16 cellular contexts compared by ENCODE assay signal in the genomic region with DNA sequence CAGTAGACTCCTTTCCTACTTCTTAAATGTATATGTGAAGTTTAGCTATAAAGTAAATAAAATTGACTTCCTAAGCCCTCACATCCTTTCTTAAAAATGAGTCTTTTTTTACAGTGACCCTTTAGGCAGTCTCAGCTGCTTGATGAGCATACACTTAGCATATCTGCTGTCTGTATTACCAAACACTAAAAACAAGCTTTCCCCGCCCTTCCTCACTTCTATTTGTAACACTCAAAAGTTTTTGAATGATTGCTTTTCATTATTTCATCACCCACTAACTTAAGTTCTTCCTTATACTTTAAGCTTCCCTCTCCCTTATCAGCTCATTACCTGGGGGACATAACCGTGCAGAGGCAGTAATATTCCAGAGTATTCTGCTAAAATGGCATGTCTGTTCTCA.
A peak's percentile ranks its signal among the peaks of the same experiment; 100 is the strongest.
DNase-seq lines count a peak whose midpoint lies in the region; ATAC-seq, FAIRE-seq and TF ChIP-seq lines count a peak whose summit lies in the region.
"Had no signal": no experiment of that assay in that cellular context is flagged by ENCODE, and none has a peak within 500 bp of the region (broad histone marks: within the 10 kb centered on the region; RNA-seq: fewer than 3 reads in every experiment).

No MANE protein-coding gene starts in this region.

- TF ChIP-seq EP300 in K562 (IDR thresholded peaks at IDR 0.05; ENCODE audit: low read length), result no peak

- H3K4me3 ChIP-seq in breast epithelium (no peak overlapping the region), K562 (no peak overlapping the region), smooth muscle cell (no peak overlapping the region)
- H3K4me3 ChIP-seq: Peyer's patch had no signal

- CTCF ChIA-PET in MCF 10A (lab: Yijun Ruan, JAX) (interaction anchor here (0.7 to 2.0 kb wide), 6 partner anchors 10 to 289 kb away, joined by 3 to 15 read pairs (median 4); no protein-coding TSS in a partner anchor), K562 (lab: Yijun Ruan, JAX; ENCODE audit: low intra/inter-chr PET ratio) (no interaction called here)

- no TSS peak for BruUV-seq in MCF 10A (replicated peaks; lab: Mats Ljungman, UMichigan)
- BruUV-seq in K562 (replicated peaks; lab: Mats Ljungman, UMichigan), result no TSS peak

- H3K9ac ChIP-seq in K562 (ENCODE audit: insufficient read depth in 1 of 2, low read depth in 2 of 2, low read length in 2 of 2) (no peak overlapping the region), smooth muscle cell (ENCODE audit: low read depth) (no peak overlapping the region)
- H3K9ac ChIP-seq: KMS-11 had no signal

- H3K4me1 ChIP-seq in breast epithelium (no peaks in the 10 kb centered on the region), K562 (replicated peaks in 1 of 2; ENCODE audit: control insufficient read depth in 2 of 2, insufficient read depth in 2 of 2, low read length in 2 of 2) (no peaks in the 10 kb centered on the region), smooth muscle cell (ENCODE audit: low read depth) (no peaks in the 10 kb centered on the region)
- H3K4me1 ChIP-seq: Peyer's patch had no signal

- no peak for FAIRE-seq in K562 (lab: Jason Lieb, UNC)

- H2AFZ ChIP-seq in K562 (ENCODE audit: low read depth, low read length) (no peak overlapping the region), smooth muscle cell (ENCODE audit: low read depth) (no peak overlapping the region)

- H3K36me3 ChIP-seq in breast epithelium, result no peaks in the 10 kb centered on the region
- no peaks in the 10 kb centered on the region for H3K36me3 ChIP-seq in K562 (ENCODE audit: control insufficient read depth, insufficient read depth, low read length)
- peaks cover 28% of the 10 kb centered on the region for H3K36me3 ChIP-seq in smooth muscle cell (ENCODE audit: low read depth)

- TF ChIP-seq CTCF in MCF 10A (IDR thresholded peaks at IDR 0.05; ENCODE audit: unreplicated experiment) (no peak), breast epithelium (IDR thresholded peaks at IDR 0.05) (no peak), K562 (IDR thresholded peaks at IDR 0.05 in 2 of 3, conservative IDR thresholded peaks at IDR 0.05 in 1 of 3; ENCODE audit: insufficient read depth in 2 of 3, low read depth in 1 of 3, low read length in 3 of 3) (no peak), smooth muscle cell (IDR thresholded peaks at IDR 0.05; ENCODE audit: borderline replicate concordance, insufficient read depth, poor library complexity, severe bottlenecking) (no peak)

- H3F3A ChIP-seq in smooth muscle cell (ENCODE audit: low read depth), result peaks cover 24% of the 10 kb centered on the region

- no peak overlapping the region for H3K27ac ChIP-seq in breast epithelium
- H3K27ac ChIP-seq in K562 (ENCODE audit: extremely low read depth, low read depth, low read length), result no peak overlapping the region
- peak overlapping the region; percentile 54 for H3K27ac ChIP-seq in smooth muscle cell (ENCODE audit: low read depth)
- H3K27ac ChIP-seq: KMS-11, Peyer's patch had no signal

- POLR2A ChIA-PET in MCF 10A (lab: Yijun Ruan, JAX), result interaction anchor here (0.8 to 2.5 kb wide), 8 partner anchors 75 to 118 kb away, joined by 3 to 9 read pairs (median 5); a partner anchor contains a TSS
- POLR2A ChIA-PET in K562 (lab: Yijun Ruan, JAX), result no interaction called here

- H3K9me3 Mint-ChIP-seq in MCF 10A (ENCODE audit: unreplicated experiment), result no peaks in the 10 kb centered on the region
- H3K9me3 Mint-ChIP-seq: HFFc6 had no signal

- H3K4me3 Mint-ChIP-seq in MCF 10A (ENCODE audit: unreplicated experiment), result no peak overlapping the region
- H3K4me3 Mint-ChIP-seq: HFFc6 had no signal

- H3K4me2 ChIP-seq in K562 (ENCODE audit: insufficient read depth, low read length), result no peak overlapping the region
- no peak overlapping the region for H3K4me2 ChIP-seq in smooth muscle cell

- H3K9me3 ChIP-seq in breast epithelium, result no peaks in the 10 kb centered on the region
- no peaks in the 10 kb centered on the region for H3K9me3 ChIP-seq in K562 (replicated peaks; ENCODE audit: control insufficient read depth, insufficient read depth, low read depth, low read length)
- H3K9me3 ChIP-seq in smooth muscle cell (replicated peaks; ENCODE audit: low read depth), result no peaks in the 10 kb centered on the region
- H3K9me3 ChIP-seq: Peyer's patch had no signal

- no peak for TF ChIP-seq RAD21 in K562 (CRISPR knock-in tag; conservative IDR thresholded peaks at IDR 0.05 in 1 of 2, IDR thresholded peaks at IDR 0.05 in 1 of 2)

- H3K27me3 Mint-ChIP-seq in MCF 10A (ENCODE audit: insufficient read depth, unreplicated experiment), result no peaks in the 10 kb centered on the region

- H3K36me3 Mint-ChIP-seq in MCF 10A (ENCODE audit: insufficient read depth, unreplicated experiment), result peaks cover 41% of the 10 kb centered on the region

- H3K27me3 ChIP-seq in breast epithelium (no peaks in the 10 kb centered on the region), K562 (ENCODE audit: control insufficient read depth in 2 of 2, insufficient read depth in 2 of 2, low read length in 2 of 2) (no peaks in the 10 kb centered on the region), smooth muscle cell (ENCODE audit: low read depth) (no peaks in the 10 kb centered on the region)
- H3K27me3 ChIP-seq: Peyer's patch had no signal

- H3K4me1 Mint-ChIP-seq in MCF 10A (ENCODE audit: insufficient read depth, unreplicated experiment), result peaks cover 20% of the 10 kb centered on the region

- H3K9me1 ChIP-seq in K562 (ENCODE audit: control insufficient read depth, insufficient read depth, low read length), result no peaks in the 10 kb centered on the region

- no peak for DNase-seq in MCF 10A (ENCODE audit: unreplicated experiment)
- no peak for DNase-seq in breast epithelium (ENCODE audit: low spot score in 2 of 2)
- no peak for DNase-seq in K562 (ENCODE audit: extremely low read depth in 1 of 4, low spot score in 3 of 4)
- no peak for DNase-seq in left ventricle myocardium superior
- DNase-seq in smooth muscle cell (lab: John Stamatoyannopoulos, UW; ENCODE audit: unreplicated experiment), result no peak
- DNase-seq in cortex of kidney (lab: John Stamatoyannopoulos, UW), result no peak
- DNase-seq: 8988T, C1 segment of cervical spinal cord, HFFc6, NCI-H1930, NCI-H2171, NCI-H82, Peyer's patch had no signal

- no peaks in the 10 kb centered on the region for H3K79me2 ChIP-seq in K562 (ENCODE audit: control insufficient read depth, insufficient read depth, low read length)
- H3K79me2 ChIP-seq in smooth muscle cell (ENCODE audit: low read depth), result no peaks in the 10 kb centered on the region

- in situ Hi-C loops in K562 (cut with MboI), result loop anchor here (25.0 kb wide), 1 partner anchor 516 kb away; no protein-coding TSS in a partner anchor

- H4K20me1 ChIP-seq in K562 (replicated peaks; ENCODE audit: control insufficient read depth, insufficient read depth, low read length), result no peaks in the 10 kb centered on the region
- H4K20me1 ChIP-seq in smooth muscle cell (ENCODE audit: low read depth), result peaks cover 21% of the 10 kb centered on the region

- peak overlapping the region; percentile 3 for H3K27ac Mint-ChIP-seq in MCF 10A (ENCODE audit: low read depth, unreplicated experiment)
- H3K27ac Mint-ChIP-seq: HFFc6 had no signal

- ATAC-seq in K562, result no peak
- ATAC-seq in left ventricle myocardium superior, result peak; percentile 39
- no peak for ATAC-seq in GM18867 (IDR thresholded peaks at IDR 0.05; ENCODE audit: unreplicated experiment)
- no peak for ATAC-seq in GM21723 (IDR thresholded peaks at IDR 0.05; ENCODE audit: unreplicated experiment)

- TF ChIP-seq POLR2A in breast epithelium (IDR thresholded peaks at IDR 0.05) (no peak), K562 (conservative IDR thresholded peaks at IDR 0.05) (no peak)

- intact Hi-C loops in MCF 10A (cut with micrococcal nuclease), result no loop called here
- intact Hi-C loops in breast epithelium (cut with DNase I; ENCODE audit: low total_unique reads), result no loop called here
- intact Hi-C loops in K562 (cut with micrococcal nuclease), result no loop called here
- intact Hi-C loops in left ventricle myocardium superior (cut with micrococcal nuclease), result loop anchor here (10.0 kb wide), 1 partner anchor 93 kb away; a partner anchor contains a TSS

- WGBS in K562 (ENCODE audit: insufficient coverage, low coverage, missing lambda C conversion rate), result 0% methylated on average over 2 of the region's 2 CpGs
- WGBS in smooth muscle cell (ENCODE audit: low lambda C conversion rate), result 64% methylated on average over 2 of the region's 2 CpGs

TF ChIP-seq in K562, 482 proteins besides CTCF, POLR2A, EP300 and RAD21:
- TF ChIP-seq IRF2 (CRISPR knock-in tag; IDR thresholded peaks at IDR 0.05) (no peak), CEBPB (tag; IDR thresholded peaks at IDR 0.05) (0 out of 2 replicates have a peak, but pooled peaks have one; percentile 21), ZNF589 (CRISPR knock-in tag; IDR thresholded peaks at IDR 0.05; ENCODE audit: low read depth) (no peak), SMAD4 (CRISPR knock-in tag; conservative IDR thresholded peaks at IDR 0.05) (no peak)
- TF ChIP-seq, protein P1, sequence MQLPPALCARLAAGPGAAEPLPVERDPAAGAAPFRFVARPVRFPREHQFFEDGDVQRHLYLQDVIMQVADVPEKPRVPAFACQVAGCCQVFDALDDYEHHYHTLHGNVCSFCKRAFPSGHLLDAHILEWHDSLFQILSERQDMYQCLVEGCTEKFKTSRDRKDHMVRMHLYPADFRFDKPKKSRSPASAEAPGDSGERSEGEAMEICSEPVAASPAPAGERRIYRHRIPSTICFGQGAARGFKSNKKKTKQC (CRISPR knock-in tag; IDR thresholded peaks at IDR 0.05), result no peak
